In genomic region chr10:7593905-7594304, GRCh38 we compare ENCODE assay signal across 33 cellular contexts.
"Had no signal": no experiment of that assay in that cellular context is flagged by ENCODE, and none has a peak within 500 bp of the region (broad histone marks: within the 10 kb centered on the region; RNA-seq: fewer than 3 reads in every experiment).

No MANE protein-coding gene starts in this region.

- H3K27ac Mint-ChIP-seq: activated naive CD4-positive, alpha-beta T cell treated with anti-CD3 and anti-CD28 coated beads for 36 hours; activated naive CD8-positive, alpha-beta T cell treated with anti-CD3 and anti-CD28 coated beads for 36 hours; activated T-helper 1 cell treated with anti-CD3 and anti-CD28 coated beads, Interleukin-12 subunit alpha, Interleukin-12 subunit beta, Interleukin-2, Interleukin-4 antibody, amounts not matched to agents 30 ng/mL and 10 ng/mL and 1 ng/mL, durations not matched to agents 14 hours and 24 hours and 36 hours; naive thymus-derived CD4-positive, alpha-beta T cell had no signal

- H3K27ac ChIP-seq: adrenal gland, body of pancreas, colonic mucosa, epithelial cell of prostate, foreskin keratinocyte, left lung, parathyroid adenoma, psoas muscle, right atrium auricular region, thoracic aorta, vagina, VCaP had no signal

- H3K9me3 Mint-ChIP-seq: activated naive CD4-positive, alpha-beta T cell treated with anti-CD3 and anti-CD28 coated beads for 36 hours; activated naive CD8-positive, alpha-beta T cell treated with anti-CD3 and anti-CD28 coated beads for 36 hours; activated T-helper 1 cell treated with anti-CD3 and anti-CD28 coated beads, Interleukin-12 subunit alpha, Interleukin-12 subunit beta, Interleukin-2, Interleukin-4 antibody, amounts not matched to agents 30 ng/mL and 10 ng/mL and 1 ng/mL, durations not matched to agents 14 hours and 24 hours and 36 hours; type B pancreatic cell had no signal

- H3K9me3 ChIP-seq: adrenal gland, body of pancreas, colonic mucosa, left lung, mucosa of descending colon, psoas muscle, right atrium auricular region, thoracic aorta, vagina had no signal

- H3K4me1 ChIP-seq: adrenal gland, body of pancreas, colonic mucosa, foreskin keratinocyte, left lung, parathyroid adenoma, psoas muscle had no signal

- DNase-seq: activated CD4-positive, alpha-beta T cell treated with anti-CD3 and anti-CD28 coated beads for 4 hours; activated CD4-positive, alpha-beta T cell treated with anti-CD3 and anti-CD28 coated beads, Interleukin-2, amount 50 U/mL, for 4 hours; activated CD8-positive, alpha-beta memory T cell treated with anti-CD3 and anti-CD28 coated beads for 24 hours; activated effector memory CD4-positive, alpha-beta T cell treated with anti-CD3 and anti-CD28 coated beads, Interleukin-2, amount 50 U/mL, for 16 hours; activated naive CD4-positive, alpha-beta T cell treated with anti-CD3 and anti-CD28 coated beads for 36 hours; activated naive CD8-positive, alpha-beta T cell treated with anti-CD3 and anti-CD28 coated beads for 36 hours; adrenal gland; aorta; body of pancreas; cerebellar nuclear complex; colonic mucosa; effector CD8-positive, alpha-beta T cell; foreskin keratinocyte; left lung; mesendoderm; mucosa of descending colon; naive thymus-derived CD4-positive, alpha-beta T cell; occipital lobe; psoas muscle; stimulated activated CD4-positive, alpha-beta T cell treated with anti-CD3 and anti-CD28 coated beads, Interleukin-4, amount 100 ng/mL, for 1 hour; stimulated activated naive CD8-positive, alpha-beta T cell treated with anti-CD3 and anti-CD28 coated beads, Interleukin-15, Interleukin-2, amounts not matched to agents 100 U/mL and 50 U/mL, for 24 hours had no signal

- H2AFZ ChIP-seq: parathyroid adenoma had no signal

- H3K27me3 Mint-ChIP-seq: activated naive CD8-positive, alpha-beta T cell treated with anti-CD3 and anti-CD28 coated beads for 36 hours had no signal

- H3K9ac ChIP-seq: parathyroid adenoma had no signal

- H3K79me2 ChIP-seq: parathyroid adenoma had no signal

- H3K36me3 Mint-ChIP-seq: activated naive CD8-positive, alpha-beta T cell treated with anti-CD3 and anti-CD28 coated beads for 36 hours; naive thymus-derived CD4-positive, alpha-beta T cell had no signal

- H3K27me3 ChIP-seq: adrenal gland, body of pancreas, colonic mucosa, foreskin keratinocyte, left lung, right atrium auricular region, vagina had no signal

- H3K4me3 Mint-ChIP-seq: activated naive CD4-positive, alpha-beta T cell treated with anti-CD3 and anti-CD28 coated beads for 36 hours; activated naive CD8-positive, alpha-beta T cell treated with anti-CD3 and anti-CD28 coated beads for 36 hours; activated T-helper 1 cell treated with anti-CD3 and anti-CD28 coated beads, Interleukin-12 subunit alpha, Interleukin-12 subunit beta, Interleukin-2, Interleukin-4 antibody, amounts not matched to agents 30 ng/mL and 10 ng/mL and 1 ng/mL, durations not matched to agents 14 hours and 24 hours and 36 hours; naive thymus-derived CD4-positive, alpha-beta T cell; neural crest cell; type B pancreatic cell had no signal

- FAIRE-seq: endometrium, TTC549 had no signal

- H3K4me3 ChIP-seq: adrenal gland, body of pancreas, colonic mucosa, left lung, lung, mucosa of descending colon, psoas muscle, right atrium auricular region, thoracic aorta, vagina had no signal

- H3K36me3 ChIP-seq: adrenal gland, colonic mucosa, left lung, right atrium auricular region, thoracic aorta, vagina had no signal
